Comparison of ENCODE assay signal across 8 cellular contexts in genomic region chr2:238203104-238203972, GRCh38. TPM values are rescaled to one million over a fixed set of nuclear protein-coding genes. Genes with fewer than 3 reads are reported as not detected.
DNase-seq lines count a peak whose midpoint lies in the region; ATAC-seq, FAIRE-seq and TF ChIP-seq lines count a peak whose summit lies in the region.

TSS of gene ILKAP (minus strand) at chr2:238203695. CDS start at chr2:238203553, 142 bp downstream.

- TF ChIP-seq POLR2A in GM12892 (IDR thresholded peaks at IDR 0.05; ENCODE audit: low read depth, low read length) (peak; percentile 86), heart left ventricle (IDR thresholded peaks at IDR 0.05) (peak; percentile 56 to 74), upper lobe of left lung (IDR thresholded peaks at IDR 0.05) (peak in 3 of 4 donors; percentile 60 to 95 (median 92))

- intact Hi-C loops in heart left ventricle (cut with DNase I) (loop anchor here in 2 of 10 donors (5.0 kb wide), 2 partner anchors 34 to 39 kb away; partner anchors contain the start of gene HES6 (in 1 of the 2)), posterior vena cava (cut with DNase I) (no loop called here)

- DNase-seq in GM12892 (ENCODE audit: insufficient read length): peak; percentile 99
- DNase-seq in NCI-H1417 treated with DMSO at 0.1 percent for 48 hours (lab: John Stamatoyannopoulos, UW): peak; percentile 30
- DNase-seq in T-helper 1 cell: peak; percentile 81 to 95 (median 86)
- DNase-seq in heart left ventricle: peak; percentile 92 to 95 (median 92)
- DNase-seq in posterior vena cava (ENCODE audit: low spot score): peak; percentile 96
- peak; percentile 93 to 99 for DNase-seq in upper lobe of left lung

- peak; percentile 92 for ATAC-seq in HG02763 (IDR thresholded peaks at IDR 0.05; ENCODE audit: unreplicated experiment)
- ATAC-seq in heart left ventricle: peak; percentile 95 to 99 (median 99)
- peak; percentile 96 to 98 for ATAC-seq in upper lobe of left lung (ENCODE audit: low FRiP score in 2 of 2)

- H3K27ac ChIP-seq in adipose tissue (ENCODE audit: low read depth, low read length): peak within 1 kb of the TSS; percentile 78
- H3K27ac ChIP-seq in heart left ventricle: peak within 1 kb of the TSS; percentile 90 to 97 (median 92)
- H3K27ac ChIP-seq in upper lobe of left lung: peak within 1 kb of the TSS; percentile 91 to 97 (median 94)

- TF ChIP-seq CTCF in heart left ventricle (IDR thresholded peaks at IDR 0.05) (peak in 1 of 12 donors; percentile 22), upper lobe of left lung (IDR thresholded peaks at IDR 0.05) (peak in 1 of 6 experiments; percentile 31)

- H3K36me3 ChIP-seq in heart left ventricle (no peaks in the 10 kb centered on the region), upper lobe of left lung (no peaks in the 10 kb centered on the region)

- H3K4me1 ChIP-seq in heart left ventricle: peaks cover 0 to 49% (median 30%) of the 10 kb centered on the region in 12 donors
- H3K4me1 ChIP-seq in upper lobe of left lung: peaks cover 24 to 45% (median 31%) of the 10 kb centered on the region in 4 donors

- peak; percentile 92 for FAIRE-seq in GM12892 (lab: Jason Lieb, UNC)

- H3K27me3 ChIP-seq in heart left ventricle: no peaks in the 10 kb centered on the region
- H3K27me3 ChIP-seq in upper lobe of left lung: no peaks in the 10 kb centered on the region

- H3K4me3 ChIP-seq in heart left ventricle (peak within 1 kb of the TSS; percentile 64 to 94 (median 74)), upper lobe of left lung (peak within 1 kb of the TSS; percentile 64 to 93 (median 74))

- WGBS in adipose tissue, 3 donors: 0 to 1% (median 1%) methylated on average over 62 to 123 of the region's 123 CpGs
- WGBS in heart left ventricle, 4 donors: 0 to 1% (median 0%) methylated on average over 37 to 123 of the region's 123 CpGs
- 0% methylated on average over 6 to 51 of the region's 123 CpGs for WGBS in upper lobe of left lung, 2 donors

- TF ChIP-seq EP300 in upper lobe of left lung (IDR thresholded peaks at IDR 0.05): no peak

- H3K9me3 ChIP-seq in heart left ventricle: no peaks in the 10 kb centered on the region
- no peaks in the 10 kb centered on the region for H3K9me3 ChIP-seq in upper lobe of left lung

RNA-seq across cellular contexts. Expression of gene ILKAP, which starts in this region (rescaled TPM):
- 31.2 TPM for polyA plus RNA-seq in GM12892 (2012; ENCODE audit: missing spikeins)
- polyA plus RNA-seq in adipose tissue (10 to 100 TPM; 25.7 to 39.0 (median 30.7) TPM), heart left ventricle (10 to 100 TPM; 33.7 to 41.7 TPM)
- total RNA-seq in heart left ventricle (10 to 100 TPM; 12.4 to 27.7 (median 23.4) TPM), posterior vena cava (10 to 100 TPM; 32.2 to 34.9 TPM), upper lobe of left lung (10 to 100 TPM; 35.2 to 67.1 (median 40.7) TPM)

Comparison
In these comparisons a context has a peak if more than half of its experiments do, and no peak if none do; other contexts are left out.
1. Peak in every context shown above with its lines: DNase-seq, ATAC-seq, H3K4me3 ChIP-seq and H3K27ac ChIP-seq.
2. DNase-seq: peak in every context shown above with its lines; median percentile 99 in GM12892; 96 in posterior vena cava; 96 in upper lobe of left lung; 92 in heart left ventricle; 86 in T-helper 1 cell; 30 in NCI-H1417 treated with DMSO at 0.1 percent for 48 hours.